8 cellular contexts compared by ENCODE assay signal in genomic region chr10:84267503-84268126, GRCh38. TPM values are rescaled to one million over a fixed set of nuclear protein-coding genes. Genes with fewer than 3 reads are reported as not detected.
DNase-seq lines count a peak whose midpoint lies in the region; ATAC-seq and TF ChIP-seq lines count a peak whose summit lies in the region.

No MANE protein-coding gene starts in this region.

- WGBS in mesendoderm (ENCODE audit: extremely low coverage, insufficient coverage, low lambda C conversion rate): no CpG with 5 or more reads among the region's 7 CpGs

- H2BK15ac ChIP-seq in mesendoderm (replicated peaks; ENCODE audit: low read depth): no peak overlapping the region

- peak; percentile 58 for DNase-seq in A172 (ENCODE audit: low spot score)
- no peak for DNase-seq in LNCaP clone FGC (ENCODE audit: low read depth)
- peak; percentile 94 for DNase-seq in activated CD4-positive, alpha-beta T cell treated with anti-CD3 and anti-CD28 coated beads for 36 hours
- peak in 2 of 10 donors; percentile 50 to 51 for DNase-seq in dorsolateral prefrontal cortex
- peak; percentile 78 for DNase-seq in mesendoderm
- DNase-seq in stimulated activated naive CD8-positive, alpha-beta T cell treated with anti-CD3 and anti-CD28 coated beads, Interleukin-15, Interleukin-2, amounts not matched to agents 100 U/mL and 50 U/mL, for 24 hours: peak; percentile 83

- TF ChIP-seq CTCF in LNCaP clone FGC (IDR thresholded peaks at IDR 0.05; ENCODE audit: control insufficient read depth, extremely low read depth, insufficient read depth): peak; percentile 53
- TF ChIP-seq CTCF in dorsolateral prefrontal cortex (IDR thresholded peaks at IDR 0.05 in 54 of 56, conservative IDR thresholded peaks at IDR 0.05 in 2 of 56; ENCODE audit: low read depth in 1 of 56, partially characterized antibody in 56 of 56): peak in 54 of 56 donors; percentile 24 to 70 (median 55)

- peak overlapping the region; percentile 52 for H3K27ac Mint-ChIP-seq in activated CD4-positive, alpha-beta T cell treated with anti-CD3 and anti-CD28 coated beads for 36 hours

- no peak overlapping the region for H3K56ac ChIP-seq in mesendoderm (ENCODE audit: low read length)

- H3K36me3 Mint-ChIP-seq in activated CD4-positive, alpha-beta T cell treated with anti-CD3 and anti-CD28 coated beads for 36 hours (ENCODE audit: low read depth): no peaks in the 10 kb centered on the region

- POLR2A ChIA-PET in activated CD4-positive, alpha-beta T cell treated with anti-CD3 and anti-CD28 coated beads for 36 hours (lab: Charles Lee): interaction anchor here (0.6 to 1.3 kb wide), 6 partner anchors 26 to 70 kb away, joined by 3 to 6 read pairs (median 4); partner anchors contain the start of gene CCSER2

- H3K79me1 ChIP-seq in mesendoderm (ENCODE audit: low read length): no peaks in the 10 kb centered on the region

- ATAC-seq in GM18867 (IDR thresholded peaks at IDR 0.05; ENCODE audit: unreplicated experiment) (peak; percentile 61), HG02763 (IDR thresholded peaks at IDR 0.05; ENCODE audit: unreplicated experiment) (no peak)
- ATAC-seq in activated CD4-positive, alpha-beta T cell treated with anti-CD3 and anti-CD28 coated beads for 36 hours: peak; percentile 92
- peak; percentile 75 for ATAC-seq in stimulated activated naive CD8-positive, alpha-beta T cell treated with anti-CD3 and anti-CD28 coated beads, Interleukin-15, Interleukin-2, amounts not matched to agents 100 U/mL and 50 U/mL, for 24 hours

- H3K18ac ChIP-seq in mesendoderm (ENCODE audit: low read length): no peak overlapping the region

- H4K5ac ChIP-seq in mesendoderm (ENCODE audit: low read length): no peak overlapping the region

- H3K36me3 ChIP-seq in mesendoderm (ENCODE audit: control insufficient read depth, insufficient read depth, low read length): no peaks in the 10 kb centered on the region

- no peak overlapping the region for H2AK5ac ChIP-seq in mesendoderm (ENCODE audit: low read length)

- no peak overlapping the region for H3K4me3 Mint-ChIP-seq in activated CD4-positive, alpha-beta T cell treated with anti-CD3 and anti-CD28 coated beads for 36 hours

- H3K9ac ChIP-seq in mesendoderm (ENCODE audit: low read length): no peak overlapping the region

- CTCF ChIA-PET in activated CD4-positive, alpha-beta T cell treated with anti-CD3 and anti-CD28 coated beads for 36 hours (lab: Charles Lee): interaction anchor here (0.6 to 12.1 kb wide), 44 partner anchors 9 to 725 kb away, joined by 3 to 231 read pairs (median 6); partner anchors contain the start of gene CCSER2

- H3K27ac ChIP-seq in dorsolateral prefrontal cortex (no peak overlapping the region), mesendoderm (ENCODE audit: low read depth, low read length) (no peak overlapping the region)

- peaks cover 10% of the 10 kb centered on the region for H3K27me3 Mint-ChIP-seq in activated CD4-positive, alpha-beta T cell treated with anti-CD3 and anti-CD28 coated beads for 36 hours

- no peaks in the 10 kb centered on the region for H3K79me2 ChIP-seq in mesendoderm (ENCODE audit: control insufficient read depth, insufficient read depth, low read length)

- no peaks in the 10 kb centered on the region for H3K9me3 Mint-ChIP-seq in activated CD4-positive, alpha-beta T cell treated with anti-CD3 and anti-CD28 coated beads for 36 hours (ENCODE audit: low read depth)

- no peak overlapping the region for H3K4ac ChIP-seq in mesendoderm (ENCODE audit: low read depth, low read length)

- no peak overlapping the region for H3K23ac ChIP-seq in mesendoderm (ENCODE audit: low read length)

- no peak overlapping the region for H2BK120ac ChIP-seq in mesendoderm (ENCODE audit: low read depth, low read length)

- H3K4me1 ChIP-seq in mesendoderm (ENCODE audit: control insufficient read depth, low read depth, low read length): no peaks in the 10 kb centered on the region

- no peak overlapping the region for H2BK5ac ChIP-seq in mesendoderm (ENCODE audit: low read length)

- H3K4me2 ChIP-seq in mesendoderm (ENCODE audit: low read length): no peak overlapping the region

- intact Hi-C loops in activated CD4-positive, alpha-beta T cell treated with anti-CD3 and anti-CD28 coated beads for 36 hours (cut with DNase I, micrococcal nuclease): loop anchor here (1.0 to 10.0 kb wide), 4 partner anchors 39 to 447 kb away; partner anchors contain the start of gene CCSER2 (in 2 of the 2)
- intact Hi-C loops in dorsolateral prefrontal cortex (cut with DNase I): loop anchor here (5.0 to 10.0 kb wide), 4 partner anchors 60 to 157 kb away; partner anchors contain the start of gene CCSER2 (in 1 of the 2)

- H3K27me3 ChIP-seq in dorsolateral prefrontal cortex (peaks cover 0 to 7% (median 0%) of the 10 kb centered on the region in 45 donors), mesendoderm (ENCODE audit: insufficient read depth, low read length, poor library complexity) (no peaks in the 10 kb centered on the region)

- peaks cover 35% of the 10 kb centered on the region for H3K4me1 Mint-ChIP-seq in activated CD4-positive, alpha-beta T cell treated with anti-CD3 and anti-CD28 coated beads for 36 hours

- no peak overlapping the region for H4K8ac ChIP-seq in mesendoderm (ENCODE audit: low read depth, low read length)

- H3K4me3 ChIP-seq in LNCaP clone FGC (ENCODE audit: low read depth, low read length) (no peak overlapping the region), dorsolateral prefrontal cortex (no peak overlapping the region), mesendoderm (ENCODE audit: low read length) (no peak overlapping the region)

RNA-seq across cellular contexts. Expression of gene RGR, which starts 22.8 kb away (rescaled TPM):
- total RNA-seq in A172 (2014; rRNA removed; shearing (Covaris generic)): not detected in 2 replicates
- not detected for total RNA-seq in activated CD4-positive, alpha-beta T cell treated with anti-CD3 and anti-CD28 coated beads for 36 hours
- total RNA-seq in dorsolateral prefrontal cortex: 100 to 1,000 TPM in 2 of 120 experiments, 10 to 100 TPM in 82, 1 to 10 TPM in 34, under 1 TPM in 2; 0.57 to 118 (median 14.2) TPM
- polyA plus RNA-seq in mesendoderm (2013, experiment 1 of 2): not detected
- polyA plus RNA-seq in mesendoderm (2013, experiment 2 of 2): not detected

RNA-seq across cellular contexts. Expression of gene LRIT1, which starts 26.3 kb away (rescaled TPM):
- not detected in 2 replicates for total RNA-seq in A172 (2014; rRNA removed; shearing (Covaris generic))
- total RNA-seq in activated CD4-positive, alpha-beta T cell treated with anti-CD3 and anti-CD28 coated beads for 36 hours: not detected
- total RNA-seq in dorsolateral prefrontal cortex: under 1 TPM in 1 of 120 experiments, not detected in 119; 0.21 TPM
- polyA plus RNA-seq in mesendoderm (2013, experiment 1 of 2): not detected
- polyA plus RNA-seq in mesendoderm (2013, experiment 2 of 2): not detected

RNA-seq across cellular contexts. Expression of gene LRIT2, which starts 42.3 kb away (rescaled TPM):
- total RNA-seq in A172 (2014; rRNA removed; shearing (Covaris generic)): not detected in 2 replicates
- total RNA-seq in activated CD4-positive, alpha-beta T cell treated with anti-CD3 and anti-CD28 coated beads for 36 hours: not detected
- total RNA-seq in dorsolateral prefrontal cortex: under 1 TPM in 8 of 120 experiments, not detected in 112; 0.13 to 0.45 (median 0.17) TPM
- not detected for polyA plus RNA-seq in mesendoderm (2013, experiment 1 of 2)
- polyA plus RNA-seq in mesendoderm (2013, experiment 2 of 2): not detected
